ENCODE assay signal across 29 cellular contexts in the genomic region with DNA sequence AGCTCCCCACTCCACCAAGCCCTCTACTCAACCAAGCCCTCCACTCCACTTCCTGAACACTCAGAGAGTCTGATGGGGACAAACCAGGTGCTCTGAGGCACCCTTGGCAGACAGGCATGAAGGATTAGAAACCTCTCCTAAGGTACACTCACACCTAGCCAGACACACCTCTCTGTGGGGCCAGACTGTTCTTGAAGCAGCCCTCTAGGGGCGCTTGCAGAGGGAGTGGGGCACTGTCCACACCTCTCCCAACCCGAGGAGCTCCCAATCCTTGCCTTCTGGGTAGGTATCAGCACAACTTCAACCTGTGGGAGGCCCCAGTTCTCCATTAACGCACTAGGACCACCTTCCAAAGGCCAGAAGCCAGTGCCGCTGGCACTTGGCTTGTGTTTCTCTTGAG.
"Had no signal": no experiment of that assay in that cellular context is flagged by ENCODE, and none has a peak within 500 bp of the region (broad histone marks: within the 10 kb centered on the region; RNA-seq: fewer than 3 reads in every experiment).

No MANE protein-coding gene starts in this region.

- H3K9me3 ChIP-seq: breast epithelium, colonic mucosa, SJCRH30, SK-N-SH had no signal

- DNase-seq: activated B cell treated with CpG ODN at 0.5 μM for 24 hours; activated CD4-positive, alpha-beta T cell treated with anti-CD3 and anti-CD28 coated beads for 1 hour; activated CD4-positive, alpha-beta T cell treated with anti-CD3 and anti-CD28 coated beads, Interleukin-2, amount 10 ng/mL, durations not matched to agents 24 days and 14 days; activated CD4-positive, alpha-beta T cell treated with anti-CD3 and anti-CD28 coated beads, Interleukin-2, amount 50 U/mL, for 48 hours; activated CD8-positive, alpha-beta memory T cell treated with anti-CD3 and anti-CD28 coated beads, Interleukin-2, amount 10 ng/mL, durations not matched to agents 7 days and 5 days; activated effector memory CD4-positive, alpha-beta T cell treated with Interleukin-2 at 50 U/mL for 16 hours; activated naive CD4-positive, alpha-beta T cell; activated T-cell treated with anti-CD3 and anti-CD28 coated beads, Interleukin-2, amount 50 U/mL, for 24 hours; aorta; caudate nucleus; colonic mucosa; MV-4-11; NCI-H1092 treated with DMSO at 0.1 percent for 48 hours; NCI-H1417 treated with DMSO at 0.1 percent for 48 hours; NCI-H2081 treated with DMSO at 0.1 percent for 48 hours; NCI-H345; NCI-H510A; NCI-H526 treated with DMSO at 0.1 percent for 48 hours; NCI-H82; OCI-M1; Right ventricle myocardium superior; SJCRH30; SK-N-SH; T-helper 1 cell had no signal

- H3K36me3 ChIP-seq: breast epithelium, colonic mucosa, SJCRH30 had no signal

- H3K4me3 ChIP-seq: breast epithelium, colonic mucosa, SJCRH30 had no signal

- H3K27ac ChIP-seq: breast epithelium, colonic mucosa, RWPE1, SJCRH30 had no signal

- H3K36me3 Mint-ChIP-seq: activated CD8-positive, alpha-beta memory T cell treated with anti-CD3 and anti-CD28 coated beads, Interleukin-2, amount 10 ng/mL, durations not matched to agents 7 days and 5 days; activated naive CD4-positive, alpha-beta T cell treated with anti-CD3 and anti-CD28 coated beads, Interleukin-2, amount 50 U/mL, for 24 hours had no signal

- H3K4me2 ChIP-seq: SK-N-SH had no signal

- H3K4me3 Mint-ChIP-seq: activated B cell treated with CpG ODN at 0.5 μM for 24 hours; activated CD4-positive, alpha-beta T cell treated with anti-CD3 and anti-CD28 coated beads, Interleukin-2, amount 10 ng/mL, durations not matched to agents 24 days and 14 days; activated CD8-positive, alpha-beta memory T cell treated with anti-CD3 and anti-CD28 coated beads, Interleukin-2, amount 10 ng/mL, durations not matched to agents 7 days and 5 days; activated naive CD4-positive, alpha-beta T cell treated with anti-CD3 and anti-CD28 coated beads, Interleukin-2, amount 50 U/mL, for 24 hours; activated T-cell treated with anti-CD3 and anti-CD28 coated beads, Interleukin-2, amount 50 U/mL, for 24 hours; activated T-helper 1 cell treated with anti-CD3 and anti-CD28 coated beads, Interleukin-12 subunit alpha, Interleukin-12 subunit beta, Interleukin-2, Interleukin-4 antibody, amounts not matched to agents 30 ng/mL and 10 ng/mL and 1 ng/mL, durations not matched to agents 14 hours and 24 hours and 36 hours had no signal

- H3K27ac Mint-ChIP-seq: activated B cell treated with CpG ODN at 0.5 μM for 24 hours; activated CD4-positive, alpha-beta T cell treated with anti-CD3 and anti-CD28 coated beads, Interleukin-2, amount 10 ng/mL, durations not matched to agents 24 days and 14 days; activated CD8-positive, alpha-beta memory T cell treated with anti-CD3 and anti-CD28 coated beads, Interleukin-2, amount 10 ng/mL, durations not matched to agents 7 days and 5 days; activated naive CD4-positive, alpha-beta T cell treated with anti-CD3 and anti-CD28 coated beads, Interleukin-2, amount 50 U/mL, for 24 hours; activated T-cell treated with anti-CD3 and anti-CD28 coated beads, Interleukin-2, amount 50 U/mL, for 24 hours; activated T-helper 1 cell treated with anti-CD3 and anti-CD28 coated beads, Interleukin-12 subunit alpha, Interleukin-12 subunit beta, Interleukin-2, Interleukin-4 antibody, amounts not matched to agents 30 ng/mL and 10 ng/mL and 1 ng/mL, durations not matched to agents 14 hours and 24 hours and 36 hours had no signal

- H3K27me3 ChIP-seq: colonic mucosa had no signal

- H3K4me1 Mint-ChIP-seq: activated B cell treated with CpG ODN at 0.5 μM for 24 hours; activated CD4-positive, alpha-beta T cell treated with anti-CD3 and anti-CD28 coated beads, Interleukin-2, amount 10 ng/mL, durations not matched to agents 24 days and 14 days; activated CD8-positive, alpha-beta memory T cell treated with anti-CD3 and anti-CD28 coated beads, Interleukin-2, amount 10 ng/mL, durations not matched to agents 7 days and 5 days; activated naive CD4-positive, alpha-beta T cell treated with anti-CD3 and anti-CD28 coated beads, Interleukin-2, amount 50 U/mL, for 24 hours had no signal

- ATAC-seq: activated CD8-positive, alpha-beta memory T cell treated with anti-CD3 and anti-CD28 coated beads, Interleukin-2, amount 10 ng/mL, durations not matched to agents 7 days and 5 days; Panc1 had no signal

- H3K9ac ChIP-seq: SK-N-SH had no signal

- H3K4me1 ChIP-seq: breast epithelium, colonic mucosa, SJCRH30 had no signal

- H3K9me3 Mint-ChIP-seq: activated B cell treated with CpG ODN at 0.5 μM for 24 hours; activated naive CD4-positive, alpha-beta T cell treated with anti-CD3 and anti-CD28 coated beads, Interleukin-2, amount 50 U/mL, for 24 hours; activated T-cell treated with anti-CD3 and anti-CD28 coated beads, Interleukin-2, amount 50 U/mL, for 24 hours had no signal

- H3K27me3 Mint-ChIP-seq: activated B cell treated with CpG ODN at 0.5 μM for 24 hours; activated CD4-positive, alpha-beta T cell treated with anti-CD3 and anti-CD28 coated beads, Interleukin-2, amount 10 ng/mL, durations not matched to agents 24 days and 14 days; activated CD8-positive, alpha-beta memory T cell treated with anti-CD3 and anti-CD28 coated beads, Interleukin-2, amount 10 ng/mL, durations not matched to agents 7 days and 5 days had no signal
